Comparison of ENCODE assay signal across 1 cellular context in genomic region chr1:6624712-6625578, GRCh38.
A peak's percentile ranks its signal among the peaks of the same experiment; 100 is the strongest.
TF ChIP-seq lines count a peak whose summit lies in the region.

THAP3 (plus strand) TSS chr1:6624868; CDS start chr1:6625219, 351 bp downstream.

TF ChIP-seq in GM12878, 131 proteins besides CTCF, POLR2A, EP300 and RAD21 (continued from another document):
- TF ChIP-seq NKRF (conservative IDR thresholded peaks at IDR 0.05) (peak; percentile 86), DPF2 (IDR thresholded peaks at IDR 0.05) (peak; percentile 55), MEF2B (IDR thresholded peaks at IDR 0.05; ENCODE audit: partially characterized antibody, poor library complexity, severe bottlenecking) (no peak), BHLHE40 (IDR thresholded peaks at IDR 0.05; ENCODE audit: borderline replicate concordance in 1 of 2, low read depth in 2 of 2, low read length in 1 of 2) (peak in 1 of 2 experiments; percentile 61; a peak in 2 of 4 replicates), RELB (IDR thresholded peaks at IDR 0.05; ENCODE audit: low read depth) (peak; percentile 60; the same call in 1 of the 2 replicates), PBX3 (IDR thresholded peaks at IDR 0.05; ENCODE audit: insufficient replicate concordance, low read depth, low read length) (peak; percentile 70), CREM (IDR thresholded peaks at IDR 0.05; ENCODE audit: low read depth) (peak; percentile 65), RUNX3 (IDR thresholded peaks at IDR 0.05; ENCODE audit: low read length) (peak; percentile 26), KLF5 (IDR thresholded peaks at IDR 0.05; ENCODE audit: partially characterized antibody) (peak; percentile 60), BACH1 (IDR thresholded peaks at IDR 0.05; ENCODE audit: borderline replicate concordance) (peak; percentile 82), ZSCAN29 (IDR thresholded peaks at IDR 0.05) (peak; percentile 70; the same call in 1 of the 2 replicates), HCFC1 (IDR thresholded peaks at IDR 0.05; ENCODE audit: low read length) (peak; percentile 58; the same call in 1 of the 2 replicates), YY1 (IDR thresholded peaks at IDR 0.05; ENCODE audit: low read depth, low read length) (peak; percentile 98), PKNOX1 (IDR thresholded peaks at IDR 0.05) (peak; percentile 92), STAT3 (IDR thresholded peaks at IDR 0.05; ENCODE audit: low read depth, low read length) (no peak), POLR2AphosphoS5 (IDR thresholded peaks at IDR 0.05; ENCODE audit: low read length) (peak; percentile 66), LARP7 (IDR thresholded peaks at IDR 0.05) (peak; percentile 93), ATF7 (IDR thresholded peaks at IDR 0.05; ENCODE audit: low read depth) (peak; percentile 83), GATAD2B (conservative IDR thresholded peaks at IDR 0.05; ENCODE audit: low read depth) (peak; percentile 90), EED (IDR thresholded peaks at IDR 0.05; ENCODE audit: low read depth) (no peak), REST (IDR thresholded peaks at IDR 0.05; ENCODE audit: low read depth, low read length) (no peak), HDGF (IDR thresholded peaks at IDR 0.05) (peak; percentile 75), NBN (IDR thresholded peaks at IDR 0.05) (peak; percentile 81), SIX5 (IDR thresholded peaks at IDR 0.05; ENCODE audit: low read depth, low read length, severe bottlenecking) (peak; percentile 16), SMARCA5 (IDR thresholded peaks at IDR 0.05) (peak; percentile 67; the same call in 1 of the 2 replicates), IKZF1 (conservative IDR thresholded peaks at IDR 0.05) (peak; percentile 72), NR2F1 (conservative IDR thresholded peaks at IDR 0.05) (peak; percentile 74)
TF ChIP-seq in GM12878: peak in this region for 29.
